2 cellular contexts compared by ENCODE assay signal in the genomic region with DNA sequence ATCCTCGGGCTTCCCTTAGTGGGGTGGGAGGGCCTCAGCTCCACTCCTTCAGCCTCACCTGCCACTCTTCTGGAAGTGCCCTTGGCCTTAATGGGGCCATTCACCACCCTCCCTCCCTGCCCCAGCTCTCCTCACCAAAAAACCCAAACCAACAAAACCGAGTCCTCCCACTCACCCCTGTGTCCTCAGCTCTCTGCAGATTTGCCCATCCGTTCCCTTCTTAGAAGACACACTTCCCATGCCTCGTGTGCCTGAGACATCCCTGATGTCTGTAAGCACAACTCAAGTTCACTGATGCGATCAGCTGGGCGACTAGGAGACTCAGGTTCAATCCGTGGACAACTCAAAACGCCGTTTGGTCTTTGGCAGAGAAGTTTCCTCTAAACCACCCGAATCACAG.
TF ChIP-seq lines count a peak whose summit lies in the region.

No MANE protein-coding gene starts in this region.

TF ChIP-seq in SK-N-SH, 30 proteins besides CTCF, POLR2A, EP300 and RAD21 (continued from another document):
- TF ChIP-seq, protein P1, sequence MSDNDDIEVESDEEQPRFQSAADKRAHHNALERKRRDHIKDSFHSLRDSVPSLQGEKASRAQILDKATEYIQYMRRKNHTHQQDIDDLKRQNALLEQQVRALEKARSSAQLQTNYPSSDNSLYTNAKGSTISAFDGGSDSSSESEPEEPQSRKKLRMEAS (IDR thresholded peaks at IDR 0.05; ENCODE audit: low read depth): no peak
- TF ChIP-seq, protein P2, sequence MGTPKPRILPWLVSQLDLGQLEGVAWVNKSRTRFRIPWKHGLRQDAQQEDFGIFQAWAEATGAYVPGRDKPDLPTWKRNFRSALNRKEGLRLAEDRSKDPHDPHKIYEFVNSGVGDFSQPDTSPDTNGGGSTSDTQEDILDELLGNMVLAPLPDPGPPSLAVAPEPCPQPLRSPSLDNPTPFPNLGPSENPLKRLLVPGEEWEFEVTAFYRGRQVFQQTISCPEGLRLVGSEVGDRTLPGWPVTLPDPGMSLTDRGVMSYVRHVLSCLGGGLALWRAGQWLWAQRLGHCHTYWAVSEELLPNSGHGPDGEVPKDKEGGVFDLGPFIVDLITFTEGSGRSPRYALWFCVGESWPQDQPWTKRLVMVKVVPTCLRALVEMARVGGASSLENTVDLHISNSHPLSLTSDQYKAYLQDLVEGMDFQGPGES (IDR thresholded peaks at IDR 0.05; ENCODE audit: low read depth, low read length): no peak
- TF ChIP-seq, protein P3, sequence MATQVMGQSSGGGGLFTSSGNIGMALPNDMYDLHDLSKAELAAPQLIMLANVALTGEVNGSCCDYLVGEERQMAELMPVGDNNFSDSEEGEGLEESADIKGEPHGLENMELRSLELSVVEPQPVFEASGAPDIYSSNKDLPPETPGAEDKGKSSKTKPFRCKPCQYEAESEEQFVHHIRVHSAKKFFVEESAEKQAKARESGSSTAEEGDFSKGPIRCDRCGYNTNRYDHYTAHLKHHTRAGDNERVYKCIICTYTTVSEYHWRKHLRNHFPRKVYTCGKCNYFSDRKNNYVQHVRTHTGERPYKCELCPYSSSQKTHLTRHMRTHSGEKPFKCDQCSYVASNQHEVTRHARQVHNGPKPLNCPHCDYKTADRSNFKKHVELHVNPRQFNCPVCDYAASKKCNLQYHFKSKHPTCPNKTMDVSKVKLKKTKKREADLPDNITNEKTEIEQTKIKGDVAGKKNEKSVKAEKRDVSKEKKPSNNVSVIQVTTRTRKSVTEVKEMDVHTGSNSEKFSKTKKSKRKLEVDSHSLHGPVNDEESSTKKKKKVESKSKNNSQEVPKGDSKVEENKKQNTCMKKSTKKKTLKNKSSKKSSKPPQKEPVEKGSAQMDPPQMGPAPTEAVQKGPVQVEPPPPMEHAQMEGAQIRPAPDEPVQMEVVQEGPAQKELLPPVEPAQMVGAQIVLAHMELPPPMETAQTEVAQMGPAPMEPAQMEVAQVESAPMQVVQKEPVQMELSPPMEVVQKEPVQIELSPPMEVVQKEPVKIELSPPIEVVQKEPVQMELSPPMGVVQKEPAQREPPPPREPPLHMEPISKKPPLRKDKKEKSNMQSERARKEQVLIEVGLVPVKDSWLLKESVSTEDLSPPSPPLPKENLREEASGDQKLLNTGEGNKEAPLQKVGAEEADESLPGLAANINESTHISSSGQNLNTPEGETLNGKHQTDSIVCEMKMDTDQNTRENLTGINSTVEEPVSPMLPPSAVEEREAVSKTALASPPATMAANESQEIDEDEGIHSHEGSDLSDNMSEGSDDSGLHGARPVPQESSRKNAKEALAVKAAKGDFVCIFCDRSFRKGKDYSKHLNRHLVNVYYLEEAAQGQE (IDR thresholded peaks at IDR 0.05; ENCODE audit: low read depth, low read length): no peak
- no peak for TF ChIP-seq SIN3A (IDR thresholded peaks at IDR 0.05; ENCODE audit: borderline replicate concordance, low read depth, low read length)
- TF ChIP-seq RCOR1 (IDR thresholded peaks at IDR 0.05; ENCODE audit: low read length): no peak
- TF ChIP-seq FOSL2 (IDR thresholded peaks at IDR 0.05; ENCODE audit: borderline replicate concordance, low read depth): no peak
TF ChIP-seq in SK-N-SH: peak in this region for 0.

TF ChIP-seq in SK-N-SH treated with all-trans-retinoic acid at 6 μM for 48 hours, 23 proteins besides CTCF, POLR2A, EP300 and RAD21 (continued from another document):
- TF ChIP-seq, protein P4, sequence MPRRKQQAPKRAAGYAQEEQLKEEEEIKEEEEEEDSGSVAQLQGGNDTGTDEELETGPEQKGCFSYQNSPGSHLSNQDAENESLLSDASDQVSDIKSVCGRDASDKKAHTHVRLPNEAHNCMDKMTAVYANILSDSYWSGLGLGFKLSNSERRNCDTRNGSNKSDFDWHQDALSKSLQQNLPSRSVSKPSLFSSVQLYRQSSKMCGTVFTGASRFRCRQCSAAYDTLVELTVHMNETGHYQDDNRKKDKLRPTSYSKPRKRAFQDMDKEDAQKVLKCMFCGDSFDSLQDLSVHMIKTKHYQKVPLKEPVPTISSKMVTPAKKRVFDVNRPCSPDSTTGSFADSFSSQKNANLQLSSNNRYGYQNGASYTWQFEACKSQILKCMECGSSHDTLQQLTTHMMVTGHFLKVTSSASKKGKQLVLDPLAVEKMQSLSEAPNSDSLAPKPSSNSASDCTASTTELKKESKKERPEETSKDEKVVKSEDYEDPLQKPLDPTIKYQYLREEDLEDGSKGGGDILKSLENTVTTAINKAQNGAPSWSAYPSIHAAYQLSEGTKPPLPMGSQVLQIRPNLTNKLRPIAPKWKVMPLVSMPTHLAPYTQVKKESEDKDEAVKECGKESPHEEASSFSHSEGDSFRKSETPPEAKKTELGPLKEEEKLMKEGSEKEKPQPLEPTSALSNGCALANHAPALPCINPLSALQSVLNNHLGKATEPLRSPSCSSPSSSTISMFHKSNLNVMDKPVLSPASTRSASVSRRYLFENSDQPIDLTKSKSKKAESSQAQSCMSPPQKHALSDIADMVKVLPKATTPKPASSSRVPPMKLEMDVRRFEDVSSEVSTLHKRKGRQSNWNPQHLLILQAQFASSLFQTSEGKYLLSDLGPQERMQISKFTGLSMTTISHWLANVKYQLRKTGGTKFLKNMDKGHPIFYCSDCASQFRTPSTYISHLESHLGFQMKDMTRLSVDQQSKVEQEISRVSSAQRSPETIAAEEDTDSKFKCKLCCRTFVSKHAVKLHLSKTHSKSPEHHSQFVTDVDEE (CRISPR knock-in tag; IDR thresholded peaks at IDR 0.05): no peak
- TF ChIP-seq TCF4 (CRISPR knock-in tag; IDR thresholded peaks at IDR 0.05; ENCODE audit: borderline replicate concordance) (no peak), ESRRG (CRISPR knock-in tag; IDR thresholded peaks at IDR 0.05) (no peak), ZNF8 (CRISPR knock-in tag; IDR thresholded peaks at IDR 0.05) (no peak), ZC3H10 (CRISPR knock-in tag; IDR thresholded peaks at IDR 0.05) (no peak)
- TF ChIP-seq, protein P5, sequence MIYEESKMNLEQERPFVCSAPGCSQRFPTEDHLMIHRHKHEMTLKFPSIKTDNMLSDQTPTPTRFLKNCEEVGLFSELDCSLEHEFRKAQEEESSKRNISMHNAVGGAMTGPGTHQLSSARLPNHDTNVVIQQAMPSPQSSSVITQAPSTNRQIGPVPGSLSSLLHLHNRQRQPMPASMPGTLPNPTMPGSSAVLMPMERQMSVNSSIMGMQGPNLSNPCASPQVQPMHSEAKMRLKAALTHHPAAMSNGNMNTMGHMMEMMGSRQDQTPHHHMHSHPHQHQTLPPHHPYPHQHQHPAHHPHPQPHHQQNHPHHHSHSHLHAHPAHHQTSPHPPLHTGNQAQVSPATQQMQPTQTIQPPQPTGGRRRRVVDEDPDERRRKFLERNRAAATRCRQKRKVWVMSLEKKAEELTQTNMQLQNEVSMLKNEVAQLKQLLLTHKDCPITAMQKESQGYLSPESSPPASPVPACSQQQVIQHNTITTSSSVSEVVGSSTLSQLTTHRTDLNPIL (CRISPR knock-in tag; IDR thresholded peaks at IDR 0.05; ENCODE audit: low read depth): no peak
